1 cellular context compared by ENCODE assay signal in the genomic region with DNA sequence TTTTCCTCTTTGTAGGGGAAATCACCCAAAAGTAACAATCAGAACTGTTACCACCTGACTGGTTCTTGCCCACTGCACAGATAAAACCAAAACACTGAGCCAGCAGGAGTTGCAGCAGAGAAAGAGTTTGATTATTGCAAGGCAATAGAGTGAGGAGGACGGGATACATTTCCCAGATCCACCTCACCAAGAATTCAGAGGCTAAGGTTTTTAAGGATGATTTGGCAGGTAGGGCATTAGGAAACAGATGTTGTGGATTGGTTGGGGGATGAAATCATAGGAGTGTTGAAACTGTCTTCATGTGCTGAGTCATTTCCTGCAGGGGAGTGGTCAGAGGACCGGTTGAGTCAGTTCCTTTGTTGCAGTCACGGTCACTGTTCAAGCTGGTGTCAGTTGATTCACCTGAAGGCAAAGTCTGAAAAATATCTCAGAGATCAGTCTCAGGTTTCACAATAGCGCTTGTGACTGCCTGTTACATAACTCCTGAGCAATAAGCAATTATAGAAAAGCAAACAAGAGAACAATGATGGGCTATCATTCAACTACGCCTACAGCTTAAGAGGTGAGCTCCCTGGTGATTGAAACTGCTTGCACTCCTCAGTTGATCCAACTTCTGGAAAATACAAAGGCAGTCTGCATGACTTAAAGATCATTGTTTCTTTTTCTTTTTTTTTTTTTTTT.
TF ChIP-seq lines count a peak whose summit lies in the region.

No MANE protein-coding gene starts in this region.

TF ChIP-seq in GM12878, 131 proteins besides CTCF, POLR2A, EP300 and RAD21 (continued from another document and continues in another):
- TF ChIP-seq MTA3 (IDR thresholded peaks at IDR 0.05; ENCODE audit: borderline replicate concordance, low read length), result peak; percentile 74; the same call in 1 of the 2 replicates
- no peak; the same call in 1 of the 2 replicates for TF ChIP-seq ZNF24 (IDR thresholded peaks at IDR 0.05)
- peak in 1 of 2 experiments; percentile 67; a peak in 1 of 4 replicates for TF ChIP-seq SRF (IDR thresholded peaks at IDR 0.05; ENCODE audit: low read depth in 2 of 2, low read length in 2 of 2)
- peak; percentile 89 for TF ChIP-seq ZBED1 (IDR thresholded peaks at IDR 0.05; ENCODE audit: borderline replicate concordance)
- TF ChIP-seq EZH2 (IDR thresholded peaks at IDR 0.05; ENCODE audit: borderline replicate concordance, control insufficient read depth, low read depth, low read length), result no peak
- no peak for TF ChIP-seq ZNF592 (IDR thresholded peaks at IDR 0.05)
- 0 out of 2 replicates have a peak, but pooled peaks have one; percentile 62 for TF ChIP-seq WRNIP1 (IDR thresholded peaks at IDR 0.05; ENCODE audit: borderline replicate concordance, low read depth, low read length)
- peak; percentile 95 for TF ChIP-seq SKIL (IDR thresholded peaks at IDR 0.05; ENCODE audit: low read depth, poor library complexity, severe bottlenecking)
- TF ChIP-seq ZNF622 (IDR thresholded peaks at IDR 0.05), result no peak
- TF ChIP-seq CEBPB (IDR thresholded peaks at IDR 0.05; ENCODE audit: borderline replicate concordance in 1 of 2, low read depth in 2 of 2, low read length in 2 of 2), result peak; percentile 75 to 89; a peak in 3 of 4 replicates
- TF ChIP-seq, protein P1, sequence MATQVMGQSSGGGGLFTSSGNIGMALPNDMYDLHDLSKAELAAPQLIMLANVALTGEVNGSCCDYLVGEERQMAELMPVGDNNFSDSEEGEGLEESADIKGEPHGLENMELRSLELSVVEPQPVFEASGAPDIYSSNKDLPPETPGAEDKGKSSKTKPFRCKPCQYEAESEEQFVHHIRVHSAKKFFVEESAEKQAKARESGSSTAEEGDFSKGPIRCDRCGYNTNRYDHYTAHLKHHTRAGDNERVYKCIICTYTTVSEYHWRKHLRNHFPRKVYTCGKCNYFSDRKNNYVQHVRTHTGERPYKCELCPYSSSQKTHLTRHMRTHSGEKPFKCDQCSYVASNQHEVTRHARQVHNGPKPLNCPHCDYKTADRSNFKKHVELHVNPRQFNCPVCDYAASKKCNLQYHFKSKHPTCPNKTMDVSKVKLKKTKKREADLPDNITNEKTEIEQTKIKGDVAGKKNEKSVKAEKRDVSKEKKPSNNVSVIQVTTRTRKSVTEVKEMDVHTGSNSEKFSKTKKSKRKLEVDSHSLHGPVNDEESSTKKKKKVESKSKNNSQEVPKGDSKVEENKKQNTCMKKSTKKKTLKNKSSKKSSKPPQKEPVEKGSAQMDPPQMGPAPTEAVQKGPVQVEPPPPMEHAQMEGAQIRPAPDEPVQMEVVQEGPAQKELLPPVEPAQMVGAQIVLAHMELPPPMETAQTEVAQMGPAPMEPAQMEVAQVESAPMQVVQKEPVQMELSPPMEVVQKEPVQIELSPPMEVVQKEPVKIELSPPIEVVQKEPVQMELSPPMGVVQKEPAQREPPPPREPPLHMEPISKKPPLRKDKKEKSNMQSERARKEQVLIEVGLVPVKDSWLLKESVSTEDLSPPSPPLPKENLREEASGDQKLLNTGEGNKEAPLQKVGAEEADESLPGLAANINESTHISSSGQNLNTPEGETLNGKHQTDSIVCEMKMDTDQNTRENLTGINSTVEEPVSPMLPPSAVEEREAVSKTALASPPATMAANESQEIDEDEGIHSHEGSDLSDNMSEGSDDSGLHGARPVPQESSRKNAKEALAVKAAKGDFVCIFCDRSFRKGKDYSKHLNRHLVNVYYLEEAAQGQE (IDR thresholded peaks at IDR 0.05; ENCODE audit: low read depth, low read length), result peak; percentile 49; the same call in 1 of the 2 replicates
- TF ChIP-seq TBL1XR1 (IDR thresholded peaks at IDR 0.05; ENCODE audit: low read depth, low read length), result 0 out of 2 replicates have a peak, but pooled peaks have one; percentile 33
- TF ChIP-seq SPI1 (IDR thresholded peaks at IDR 0.05; ENCODE audit: borderline replicate concordance, insufficient read depth, low read depth, low read length), result peak; percentile 73; the same call in 1 of the 2 replicates
- peak; percentile 96 for TF ChIP-seq RELB (IDR thresholded peaks at IDR 0.05; ENCODE audit: low read depth)
- no peak for TF ChIP-seq BCLAF1 (IDR thresholded peaks at IDR 0.05)
- TF ChIP-seq, protein P2, sequence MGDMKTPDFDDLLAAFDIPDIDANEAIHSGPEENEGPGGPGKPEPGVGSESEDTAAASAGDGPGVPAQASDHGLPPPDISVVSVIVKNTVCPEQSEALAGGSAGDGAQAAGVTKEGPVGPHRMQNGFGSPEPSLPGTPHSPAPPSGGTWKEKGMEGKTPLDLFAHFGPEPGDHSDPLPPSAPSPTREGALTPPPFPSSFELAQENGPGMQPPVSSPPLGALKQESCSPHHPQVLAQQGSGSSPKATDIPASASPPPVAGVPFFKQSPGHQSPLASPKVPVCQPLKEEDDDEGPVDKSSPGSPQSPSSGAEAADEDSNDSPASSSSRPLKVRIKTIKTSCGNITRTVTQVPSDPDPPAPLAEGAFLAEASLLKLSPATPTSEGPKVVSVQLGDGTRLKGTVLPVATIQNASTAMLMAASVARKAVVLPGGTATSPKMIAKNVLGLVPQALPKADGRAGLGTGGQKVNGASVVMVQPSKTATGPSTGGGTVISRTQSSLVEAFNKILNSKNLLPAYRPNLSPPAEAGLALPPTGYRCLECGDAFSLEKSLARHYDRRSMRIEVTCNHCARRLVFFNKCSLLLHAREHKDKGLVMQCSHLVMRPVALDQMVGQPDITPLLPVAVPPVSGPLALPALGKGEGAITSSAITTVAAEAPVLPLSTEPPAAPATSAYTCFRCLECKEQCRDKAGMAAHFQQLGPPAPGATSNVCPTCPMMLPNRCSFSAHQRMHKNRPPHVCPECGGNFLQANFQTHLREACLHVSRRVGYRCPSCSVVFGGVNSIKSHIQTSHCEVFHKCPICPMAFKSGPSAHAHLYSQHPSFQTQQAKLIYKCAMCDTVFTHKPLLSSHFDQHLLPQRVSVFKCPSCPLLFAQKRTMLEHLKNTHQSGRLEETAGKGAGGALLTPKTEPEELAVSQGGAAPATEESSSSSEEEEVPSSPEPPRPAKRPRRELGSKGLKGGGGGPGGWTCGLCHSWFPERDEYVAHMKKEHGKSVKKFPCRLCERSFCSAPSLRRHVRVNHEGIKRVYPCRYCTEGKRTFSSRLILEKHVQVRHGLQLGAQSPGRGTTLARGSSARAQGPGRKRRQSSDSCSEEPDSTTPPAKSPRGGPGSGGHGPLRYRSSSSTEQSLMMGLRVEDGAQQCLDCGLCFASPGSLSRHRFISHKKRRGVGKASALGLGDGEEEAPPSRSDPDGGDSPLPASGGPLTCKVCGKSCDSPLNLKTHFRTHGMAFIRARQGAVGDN (IDR thresholded peaks at IDR 0.05), result peak; percentile 86
- TF ChIP-seq, protein P3, sequence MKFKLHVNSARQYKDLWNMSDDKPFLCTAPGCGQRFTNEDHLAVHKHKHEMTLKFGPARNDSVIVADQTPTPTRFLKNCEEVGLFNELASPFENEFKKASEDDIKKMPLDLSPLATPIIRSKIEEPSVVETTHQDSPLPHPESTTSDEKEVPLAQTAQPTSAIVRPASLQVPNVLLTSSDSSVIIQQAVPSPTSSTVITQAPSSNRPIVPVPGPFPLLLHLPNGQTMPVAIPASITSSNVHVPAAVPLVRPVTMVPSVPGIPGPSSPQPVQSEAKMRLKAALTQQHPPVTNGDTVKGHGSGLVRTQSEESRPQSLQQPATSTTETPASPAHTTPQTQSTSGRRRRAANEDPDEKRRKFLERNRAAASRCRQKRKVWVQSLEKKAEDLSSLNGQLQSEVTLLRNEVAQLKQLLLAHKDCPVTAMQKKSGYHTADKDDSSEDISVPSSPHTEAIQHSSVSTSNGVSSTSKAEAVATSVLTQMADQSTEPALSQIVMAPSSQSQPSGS (IDR thresholded peaks at IDR 0.05; ENCODE audit: low read length), result peak; percentile 98
- no peak; the same call in none of the 2 replicates for TF ChIP-seq GATAD2B (conservative IDR thresholded peaks at IDR 0.05; ENCODE audit: low read depth)
- TF ChIP-seq ETV6 (conservative IDR thresholded peaks at IDR 0.05 in 1 of 2, IDR thresholded peaks at IDR 0.05 in 1 of 2; ENCODE audit: borderline replicate concordance in 1 of 2, low read depth in 1 of 2), result peak in 1 of 2 experiments; percentile 90; a peak in 1 of 4 replicates
- no peak for TF ChIP-seq LARP7 (IDR thresholded peaks at IDR 0.05)
- TF ChIP-seq KLF5 (IDR thresholded peaks at IDR 0.05; ENCODE audit: partially characterized antibody), result peak; percentile 86
- TF ChIP-seq CREB1 (IDR thresholded peaks at IDR 0.05; ENCODE audit: low read depth), result peak; percentile 83
- no peak for TF ChIP-seq SUZ12 (IDR thresholded peaks at IDR 0.05; ENCODE audit: unreplicated experiment)
- TF ChIP-seq BACH1 (IDR thresholded peaks at IDR 0.05; ENCODE audit: borderline replicate concordance), result peak; percentile 97
- TF ChIP-seq E2F4 (IDR thresholded peaks at IDR 0.05; ENCODE audit: low read depth, low read length), result no peak
- no peak for TF ChIP-seq HDAC2 (IDR thresholded peaks at IDR 0.05)
- peak; percentile 98 for TF ChIP-seq JUNB (IDR thresholded peaks at IDR 0.05)
